ENCODE assay signal across 8 cellular contexts in the genomic region with DNA sequence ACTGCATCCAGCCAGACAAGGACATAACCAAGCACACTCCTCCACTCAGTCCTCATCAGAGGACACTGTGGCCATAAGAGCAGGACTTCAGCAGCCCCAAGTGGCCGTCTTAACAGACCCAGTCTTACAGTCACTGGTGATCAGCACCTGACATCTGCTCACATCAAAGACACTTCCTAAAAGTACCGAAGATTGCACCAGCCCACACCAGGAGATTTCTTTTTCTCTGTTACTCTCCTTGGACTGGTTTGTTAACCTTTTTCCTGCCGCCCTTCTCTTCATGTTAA. TPM values are rescaled to one million over a fixed set of nuclear protein-coding genes. Genes with fewer than 3 reads are reported as not detected.
DNase-seq lines count a peak whose midpoint lies in the region; ATAC-seq and FAIRE-seq lines count a peak whose summit lies in the region.

No MANE protein-coding gene starts in this region.

- FAIRE-seq in urothelium cell line (lab: Jason Lieb, UNC), result no peak

- H3K4me3 Mint-ChIP-seq in activated naive CD8-positive, alpha-beta T cell treated with anti-CD3 and anti-CD28 coated beads, Interleukin-2, amount 50 U/mL, for 24 hours, result peak overlapping the region; percentile 42
- H3K4me3 Mint-ChIP-seq in naive thymus-derived CD8-positive, alpha-beta T cell, result peak overlapping the region in 9 of 10 donors; percentile 63 to 89 (median 81)

- ATAC-seq in activated naive CD8-positive, alpha-beta T cell treated with anti-CD3 and anti-CD28 coated beads, Interleukin-2, amount 50 U/mL, for 24 hours, result no peak
- no peak for ATAC-seq in naive thymus-derived CD8-positive, alpha-beta T cell
- no peak for ATAC-seq in GM19463 (IDR thresholded peaks at IDR 0.05; ENCODE audit: unreplicated experiment)

- no peaks in the 10 kb centered on the region for H3K27me3 Mint-ChIP-seq in activated naive CD8-positive, alpha-beta T cell treated with anti-CD3 and anti-CD28 coated beads, Interleukin-2, amount 50 U/mL, for 24 hours
- H3K27me3 Mint-ChIP-seq in naive thymus-derived CD8-positive, alpha-beta T cell, result no peaks in the 10 kb centered on the region

- peak overlapping the region; percentile 59 for H3K27ac Mint-ChIP-seq in activated naive CD8-positive, alpha-beta T cell treated with anti-CD3 and anti-CD28 coated beads, Interleukin-2, amount 50 U/mL, for 24 hours
- peak overlapping the region; percentile 84 to 99 (median 96) for H3K27ac Mint-ChIP-seq in naive thymus-derived CD8-positive, alpha-beta T cell

- peaks cover 61% of the 10 kb centered on the region for H3K4me1 Mint-ChIP-seq in activated naive CD8-positive, alpha-beta T cell treated with anti-CD3 and anti-CD28 coated beads, Interleukin-2, amount 50 U/mL, for 24 hours
- H3K4me1 Mint-ChIP-seq in naive thymus-derived CD8-positive, alpha-beta T cell, result peaks cover 31 to 75% (median 71%) of the 10 kb centered on the region in 4 donors

- no peaks in the 10 kb centered on the region for H3K9me3 Mint-ChIP-seq in activated naive CD8-positive, alpha-beta T cell treated with anti-CD3 and anti-CD28 coated beads, Interleukin-2, amount 50 U/mL, for 24 hours
- H3K9me3 Mint-ChIP-seq in naive thymus-derived CD8-positive, alpha-beta T cell, result no peaks in the 10 kb centered on the region

- POLR2A ChIA-PET in naive thymus-derived CD8-positive, alpha-beta T cell (lab: Charles Lee), result interaction anchor here (0.8 to 15.4 kb wide), 10 partner anchors 9 to 88 kb away, joined by 4 to 944 read pairs (median 12); partner anchors contain the start of genes MAL, MRPS5, ZNF2 and ZNF514

- no peaks in the 10 kb centered on the region for H3K36me3 Mint-ChIP-seq in activated naive CD8-positive, alpha-beta T cell treated with anti-CD3 and anti-CD28 coated beads, Interleukin-2, amount 50 U/mL, for 24 hours (ENCODE audit: low read depth)
- no peaks in the 10 kb centered on the region for H3K36me3 Mint-ChIP-seq in naive thymus-derived CD8-positive, alpha-beta T cell

- peak; percentile 10 for DNase-seq in DMS79 treated with DMSO at 0.1 percent for 48 hours (lab: John Stamatoyannopoulos, UW)
- no peak for DNase-seq in DMS79 (lab: John Stamatoyannopoulos, UW)
- peak; percentile 51 for DNase-seq in HT-29 (ENCODE audit: low spot score)
- DNase-seq in activated naive CD8-positive, alpha-beta T cell treated with anti-CD3 and anti-CD28 coated beads, Interleukin-2, amount 50 U/mL, for 24 hours, result no peak
- DNase-seq in naive thymus-derived CD8-positive, alpha-beta T cell, result peak in 1 of 10 donors; percentile 11
- DNase-seq in urothelium cell line (ENCODE audit: low spot score), result no peak
- no peak for DNase-seq in NCI-H2107 (lab: John Stamatoyannopoulos, UW)

RNA-seq across cellular contexts. Expression of gene MRPS5, which starts 44.1 kb away (rescaled TPM):
- 103 and 109 TPM in 2 replicates for total RNA-seq in HT-29 (2014; rRNA removed; shearing (Covaris generic))
- total RNA-seq in naive thymus-derived CD8-positive, alpha-beta T cell, result 10 to 100 TPM; 59.0 to 66.0 TPM
- polyA plus RNA-seq in naive thymus-derived CD8-positive, alpha-beta T cell, result 10 to 100 TPM; 37.2 to 54.6 (median 43.0) TPM

RNA-seq across cellular contexts. Expression of gene MAL, which starts 52.0 kb away (rescaled TPM):
- not detected in 2 replicates for total RNA-seq in HT-29 (2014; rRNA removed; shearing (Covaris generic))
- total RNA-seq in naive thymus-derived CD8-positive, alpha-beta T cell, result 100 to 1,000 TPM; 116 to 117 TPM
- 100 to 1,000 TPM; 158 to 284 (median 273) TPM for polyA plus RNA-seq in naive thymus-derived CD8-positive, alpha-beta T cell

Comparison
In these comparisons a context has a peak if more than half of its experiments do, and no peak if none do; other contexts are left out.
1. DNase-seq: peak in DMS79 treated with DMSO at 0.1 percent for 48 hours (single experiment) and HT-29 (single experiment); none in DMS79 (single experiment), activated naive CD8-positive, alpha-beta T cell treated with anti-CD3 and anti-CD28 coated beads, Interleukin-2, amount 50 U/mL, for 24 hours (single experiment), urothelium cell line (single experiment) and NCI-H2107 (single experiment).
2. RNA of gene MAL, which starts 52.0 kb away (total RNA-seq): 116 to 117 TPM in naive thymus-derived CD8-positive, alpha-beta T cell; not detected in HT-29; every median in the first group is over 100 times any median in the second.